8 cellular contexts compared by ENCODE assay signal in genomic region chr6:43817192-43817591, GRCh38. TPM values are rescaled to one million over a fixed set of nuclear protein-coding genes. Genes with fewer than 3 reads are reported as not detected.
DNase-seq lines count a peak whose midpoint lies in the region; FAIRE-seq and TF ChIP-seq lines count a peak whose summit lies in the region.

No MANE protein-coding gene starts in this region.

- BruUV-seq in MCF 10A (replicated peaks; lab: Mats Ljungman, UMichigan) (no TSS peak), PC-9 (replicated peaks; lab: Mats Ljungman, UMichigan) (no TSS peak)

- H3K36me3 Mint-ChIP-seq in MCF 10A (ENCODE audit: insufficient read depth, unreplicated experiment) = peaks cover 5% of the 10 kb centered on the region
- H3K36me3 Mint-ChIP-seq in dendritic cell treated with granulocyte-macrophage colony-stimulating factor and Interleukin-4, amounts not matched to agents 40 ng/mL and 50 ng/mL, for 4 days (ENCODE audit: low read depth) = no peaks in the 10 kb centered on the region

- H3K27ac Mint-ChIP-seq in MCF 10A (ENCODE audit: low read depth, unreplicated experiment) = no peak overlapping the region
- peak overlapping the region; percentile 14 for H3K27ac Mint-ChIP-seq in dendritic cell treated with granulocyte-macrophage colony-stimulating factor and Interleukin-4, amounts not matched to agents 40 ng/mL and 50 ng/mL, for 4 days

- H2AFZ ChIP-seq in PC-9 (no peak overlapping the region), parathyroid adenoma (peak overlapping the region; percentile 63)

- DNase-seq in MCF 10A (ENCODE audit: unreplicated experiment) = peak; percentile 35
- no peak for DNase-seq in breast epithelium (ENCODE audit: low spot score in 2 of 2)
- DNase-seq in PC-9 = peak in 1 of 2 experiments; percentile 42
- no peak for DNase-seq in GM12892 (ENCODE audit: insufficient read length)
- DNase-seq in C1 segment of cervical spinal cord (lab: John Stamatoyannopoulos, UW) = no peak
- no peak for DNase-seq in NCI-H1436 (lab: John Stamatoyannopoulos, UW)

- H3K4me3 ChIP-seq in breast epithelium (no peak overlapping the region), PC-9 (no peak overlapping the region), parathyroid adenoma (ENCODE audit: low read depth, low read length) (no peak overlapping the region)

- no peak for FAIRE-seq in GM12892 (lab: Jason Lieb, UNC)

- no peaks in the 10 kb centered on the region for H3K9me2 ChIP-seq in PC-9 (ENCODE audit: insufficient read depth)

- H3K36me3 ChIP-seq in breast epithelium (no peaks in the 10 kb centered on the region), PC-9 (ENCODE audit: low read depth) (no peaks in the 10 kb centered on the region), parathyroid adenoma (ENCODE audit: control insufficient read depth, insufficient read depth, low read length) (no peaks in the 10 kb centered on the region)

- no peak overlapping the region for H3K27ac ChIP-seq in breast epithelium
- no peak overlapping the region for H3K27ac ChIP-seq in PC-9
- H3K27ac ChIP-seq in parathyroid adenoma = no peak overlapping the region

- TF ChIP-seq POLR2A in breast epithelium (IDR thresholded peaks at IDR 0.05) (no peak), GM12892 (IDR thresholded peaks at IDR 0.05; ENCODE audit: low read depth, low read length) (no peak)

- no peaks in the 10 kb centered on the region for H3K4me1 ChIP-seq in breast epithelium
- H3K4me1 ChIP-seq in PC-9 (replicated peaks; ENCODE audit: insufficient read depth) = peaks cover 28% of the 10 kb centered on the region
- peaks cover 10% of the 10 kb centered on the region for H3K4me1 ChIP-seq in parathyroid adenoma

- H4K20me1 ChIP-seq in PC-9 (ENCODE audit: insufficient read depth) = no peaks in the 10 kb centered on the region

- H3K27me3 Mint-ChIP-seq in MCF 10A (ENCODE audit: insufficient read depth, unreplicated experiment) = peaks cover 15% of the 10 kb centered on the region
- H3K27me3 Mint-ChIP-seq in dendritic cell treated with granulocyte-macrophage colony-stimulating factor and Interleukin-4, amounts not matched to agents 40 ng/mL and 50 ng/mL, for 4 days = peaks cover 14% of the 10 kb centered on the region

- H3K9me3 ChIP-seq in breast epithelium (no peaks in the 10 kb centered on the region), PC-9 (ENCODE audit: insufficient read depth, low read depth) (no peaks in the 10 kb centered on the region), parathyroid adenoma (ENCODE audit: control insufficient read depth, low read length) (no peaks in the 10 kb centered on the region)

- TF ChIP-seq CTCF in MCF 10A (IDR thresholded peaks at IDR 0.05; ENCODE audit: unreplicated experiment) (no peak), breast epithelium (IDR thresholded peaks at IDR 0.05) (no peak), PC-9 (conservative IDR thresholded peaks at IDR 0.05) (peak; percentile 50), parathyroid adenoma (IDR thresholded peaks at IDR 0.05) (peak; percentile 69)

- POLR2A ChIA-PET in MCF 10A (lab: Yijun Ruan, JAX) (no interaction called here), PC-9 (lab: Charles Lee; ENCODE audit: unreplicated experiment) (interaction anchor here (0.5 to 0.6 kb wide), 2 partner anchors 43 to 151 kb away, joined by 4 to 9 read pairs; no protein-coding TSS in a partner anchor)

- no peak overlapping the region for H3K4me3 Mint-ChIP-seq in MCF 10A (ENCODE audit: unreplicated experiment)
- H3K4me3 Mint-ChIP-seq in dendritic cell treated with granulocyte-macrophage colony-stimulating factor and Interleukin-4, amounts not matched to agents 40 ng/mL and 50 ng/mL, for 4 days = no peak overlapping the region

- peaks cover 5% of the 10 kb centered on the region for H3K4me1 Mint-ChIP-seq in MCF 10A (ENCODE audit: insufficient read depth, unreplicated experiment)
- H3K4me1 Mint-ChIP-seq in dendritic cell treated with granulocyte-macrophage colony-stimulating factor and Interleukin-4, amounts not matched to agents 40 ng/mL and 50 ng/mL, for 4 days (ENCODE audit: low read depth) = peaks cover 32% of the 10 kb centered on the region

- H3K4me2 ChIP-seq in PC-9 (no peak overlapping the region), parathyroid adenoma (ENCODE audit: low read length) (no peak overlapping the region)

- peaks cover 11% of the 10 kb centered on the region; the same call in 1 of the 2 replicates for H3F3A ChIP-seq in PC-9 (ENCODE audit: insufficient read depth, low read depth)

- H3K9me3 Mint-ChIP-seq in MCF 10A (ENCODE audit: unreplicated experiment) = no peaks in the 10 kb centered on the region
- no peaks in the 10 kb centered on the region for H3K9me3 Mint-ChIP-seq in dendritic cell treated with granulocyte-macrophage colony-stimulating factor and Interleukin-4, amounts not matched to agents 40 ng/mL and 50 ng/mL, for 4 days

- intact Hi-C loops in MCF 10A (cut with micrococcal nuclease) = no loop called here
- intact Hi-C loops in breast epithelium (cut with DNase I; ENCODE audit: low total_unique reads) = no loop called here
- intact Hi-C loops in PC-9 (cut with micrococcal nuclease; ENCODE audit: unreplicated experiment) = no loop called here
- intact Hi-C loops in dendritic cell treated with granulocyte-macrophage colony-stimulating factor and Interleukin-4, amounts not matched to agents 40 ng/mL and 50 ng/mL, for 4 days (cut with micrococcal nuclease) = no loop called here

- no peaks in the 10 kb centered on the region for H3K79me2 ChIP-seq in PC-9 (ENCODE audit: low read depth)
- H3K79me2 ChIP-seq in parathyroid adenoma = no peaks in the 10 kb centered on the region

- no peak overlapping the region for H3K9ac ChIP-seq in parathyroid adenoma

- CTCF ChIA-PET in MCF 10A (lab: Yijun Ruan, JAX) = interaction anchor here (0.6 to 1.9 kb wide), 4 partner anchors 16 to 247 kb away, joined by 3 to 5 read pairs (median 4); no protein-coding TSS in a partner anchor
- CTCF ChIA-PET in PC-9 (lab: Charles Lee) = interaction anchor here (0.7 kb wide), 1 partner anchor 42 kb away, joined by 4 read pairs; no protein-coding TSS in a partner anchor

- no peaks in the 10 kb centered on the region for H3K27me3 ChIP-seq in breast epithelium
- no peaks in the 10 kb centered on the region for H3K27me3 ChIP-seq in PC-9 (ENCODE audit: insufficient read depth, low read depth)
- no peaks in the 10 kb centered on the region for H3K27me3 ChIP-seq in parathyroid adenoma (ENCODE audit: control insufficient read depth, insufficient read depth, low read length)

RNA-seq across cellular contexts. Expression of gene VEGFA, which starts 47.2 kb away (rescaled TPM):
- total RNA-seq in MCF 10A (2022) = 265 and 366 TPM in 2 replicates
- total RNA-seq in breast epithelium = 100 to 1,000 TPM; 123 to 230 (median 132) TPM
- total RNA-seq in PC-9 (2021) = 112 and 117 TPM in 2 replicates
- 66.3 TPM for polyA plus RNA-seq in GM12892 (2012; ENCODE audit: missing spikeins)

Comparison
In these comparisons a context has a peak if more than half of its experiments do, and no peak if none do; other contexts are left out.
1. CTCF ChIP-seq: peak in PC-9 (single experiment) and parathyroid adenoma (single experiment); none in MCF 10A (single experiment) and breast epithelium (0 of 3).